ENCODE assay signal across 15 cellular contexts in genomic region chr14:52222901-52223300, GRCh38. TPM values are rescaled to one million over a fixed set of nuclear protein-coding genes. Genes with fewer than 3 reads are reported as not detected.
"Had no signal": no experiment of that assay in that cellular context is flagged by ENCODE, and none has a peak within 500 bp of the region (broad histone marks: within the 10 kb centered on the region; RNA-seq: fewer than 3 reads in every experiment).

No MANE protein-coding gene starts in this region.

- H3K4me1 Mint-ChIP-seq: neural crest cell had no signal

- H3K36me3 Mint-ChIP-seq: activated naive CD4-positive, alpha-beta T cell treated with anti-CD3 and anti-CD28 coated beads, Interleukin-2, amount 10 ng/mL, durations not matched to agents 7 days and 5 days had no signal

- H3K27ac ChIP-seq: cardiac muscle cell, colonic mucosa, heart right ventricle, pancreas, skin epidermis, stomach, uterus had no signal

- DNase-seq: activated B cell treated with CpG ODN at 0.5 μM for 24 hours; activated CD4-positive, alpha-beta T cell treated with anti-CD3 and anti-CD28 coated beads, Interleukin-2, amount 10 ng/mL, durations not matched to agents 7 days and 5 days; activated naive CD4-positive, alpha-beta T cell treated with anti-CD3 and anti-CD28 coated beads, Interleukin-2, amount 10 ng/mL, durations not matched to agents 7 days and 5 days; colonic mucosa; effector CD4-positive, alpha-beta T cell; heart right ventricle; mesendoderm; pancreas; stomach; T1000; uterus had no signal

- H3K4me1 ChIP-seq: colonic mucosa, pancreas, uterus had no signal

- H3K27me3 Mint-ChIP-seq: activated B cell treated with CpG ODN at 0.5 μM for 24 hours; activated CD4-positive, alpha-beta T cell treated with anti-CD3 and anti-CD28 coated beads, Interleukin-2, amount 10 ng/mL, durations not matched to agents 7 days and 5 days; activated naive CD4-positive, alpha-beta T cell treated with anti-CD3 and anti-CD28 coated beads, Interleukin-2, amount 10 ng/mL, durations not matched to agents 7 days and 5 days had no signal

- H3K27me3 ChIP-seq: cardiac muscle cell, colonic mucosa, heart right ventricle, pancreas, stomach, uterus had no signal

- H3K4me3 Mint-ChIP-seq: activated B cell treated with CpG ODN at 0.5 μM for 24 hours; activated CD4-positive, alpha-beta T cell treated with anti-CD3 and anti-CD28 coated beads, Interleukin-2, amount 10 ng/mL, durations not matched to agents 7 days and 5 days; activated naive CD4-positive, alpha-beta T cell treated with anti-CD3 and anti-CD28 coated beads, Interleukin-2, amount 10 ng/mL, durations not matched to agents 7 days and 5 days; neural crest cell had no signal

- H3K9me3 ChIP-seq: colonic mucosa, heart right ventricle, pancreas, stomach, uterus had no signal

- H3K4me3 ChIP-seq: cardiac muscle cell, colonic mucosa, heart right ventricle, pancreas, skin epidermis, stomach, uterus had no signal

- H3K36me3 ChIP-seq: cardiac muscle cell, colonic mucosa, heart right ventricle, pancreas, stomach, uterus had no signal

- H3K27ac Mint-ChIP-seq: activated B cell treated with CpG ODN at 0.5 μM for 24 hours; activated CD4-positive, alpha-beta T cell treated with anti-CD3 and anti-CD28 coated beads, Interleukin-2, amount 10 ng/mL, durations not matched to agents 7 days and 5 days; activated naive CD4-positive, alpha-beta T cell treated with anti-CD3 and anti-CD28 coated beads, Interleukin-2, amount 10 ng/mL, durations not matched to agents 7 days and 5 days; activated T-helper 2 cell treated with anti-CD3 and anti-CD28 coated beads, Interferon-gamma antibody, Interleukin-2, Interleukin-4, amounts not matched to agents 10 μg/mL and 5 μg/mL and 100 μg/mL, durations not matched to agents 14 hours and 24 hours and 36 hours had no signal

- ATAC-seq: heart right ventricle, pancreas had no signal

- H3K9me3 Mint-ChIP-seq: activated B cell treated with CpG ODN at 0.5 μM for 24 hours; activated CD4-positive, alpha-beta T cell treated with anti-CD3 and anti-CD28 coated beads, Interleukin-2, amount 10 ng/mL, durations not matched to agents 7 days and 5 days; activated T-helper 2 cell treated with anti-CD3 and anti-CD28 coated beads, Interferon-gamma antibody, Interleukin-2, Interleukin-4, amounts not matched to agents 10 μg/mL and 5 μg/mL and 100 μg/mL, durations not matched to agents 14 hours and 24 hours and 36 hours; neural crest cell had no signal

RNA-seq across cellular contexts. Expression of gene PTGDR, which starts 44.6 kb away (rescaled TPM):
- polyA plus RNA-seq: cardiac muscle cell, stomach had no signal
